In the genomic region with DNA sequence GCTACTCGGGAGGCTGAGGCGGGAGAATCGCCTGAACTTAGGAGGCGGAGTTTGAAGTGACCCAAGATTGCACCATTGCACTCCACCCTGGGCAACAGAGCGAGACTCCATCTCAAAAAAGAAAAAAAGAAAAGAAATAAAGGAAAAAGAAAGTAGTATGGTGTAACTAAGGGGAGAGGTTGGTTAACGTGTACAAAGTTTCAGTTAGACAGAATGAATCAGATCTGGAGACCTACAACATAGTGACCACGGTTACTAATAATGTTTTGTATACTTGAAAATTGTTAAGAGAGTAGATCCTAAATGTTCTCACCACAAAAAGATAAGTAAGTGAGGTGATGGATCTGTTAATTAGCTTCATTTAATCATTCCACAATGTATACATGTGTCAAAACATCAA, we compare ENCODE assay signal across 14 cellular contexts.
DNase-seq lines count a peak whose midpoint lies in the region; ATAC-seq and TF ChIP-seq lines count a peak whose summit lies in the region.
"Had no signal": no experiment of that assay in that cellular context is flagged by ENCODE, and none has a peak within 500 bp of the region (broad histone marks: within the 10 kb centered on the region; RNA-seq: fewer than 3 reads in every experiment).

No MANE protein-coding gene starts in this region.

- H3K36me3 Mint-ChIP-seq in activated CD8-positive, alpha-beta T cell treated with anti-CD3 and anti-CD28 coated beads for 36 hours (ENCODE audit: low read depth), result peaks cover 2% of the 10 kb centered on the region
- peaks cover 2% of the 10 kb centered on the region for H3K36me3 Mint-ChIP-seq in activated CD8-positive, alpha-beta T cell treated with anti-CD3 and anti-CD28 coated beads, Interleukin-2, amount 10 ng/mL, durations not matched to agents 7 days and 5 days (ENCODE audit: low read depth)
- H3K36me3 Mint-ChIP-seq in activated T-helper 17 cell treated with anti-CD3 and anti-CD28 coated beads, Interleukin-2, amount 50 U/mL, for 72 hours (ENCODE audit: low read depth), result no peaks in the 10 kb centered on the region
- H3K36me3 Mint-ChIP-seq in activated naive CD8-positive, alpha-beta T cell treated with anti-CD3 and anti-CD28 coated beads for 36 hours, result peaks cover 11% of the 10 kb centered on the region

- no peak for TF ChIP-seq CTCF in activated CD8-positive, alpha-beta T cell treated with anti-CD3 and anti-CD28 coated beads for 36 hours (IDR thresholded peaks at IDR 0.05)

- peaks cover 31% of the 10 kb centered on the region for H3K4me1 Mint-ChIP-seq in activated CD8-positive, alpha-beta T cell treated with anti-CD3 and anti-CD28 coated beads for 36 hours (ENCODE audit: low read depth)
- H3K4me1 Mint-ChIP-seq in activated CD8-positive, alpha-beta T cell treated with anti-CD3 and anti-CD28 coated beads, Interleukin-2, amount 10 ng/mL, durations not matched to agents 7 days and 5 days (ENCODE audit: low read depth), result peaks cover 17% of the 10 kb centered on the region
- peaks cover 5% of the 10 kb centered on the region for H3K4me1 Mint-ChIP-seq in activated T-helper 17 cell treated with anti-CD3 and anti-CD28 coated beads, Interleukin-2, amount 50 U/mL, for 72 hours
- peaks cover 32% of the 10 kb centered on the region for H3K4me1 Mint-ChIP-seq in activated naive CD8-positive, alpha-beta T cell treated with anti-CD3 and anti-CD28 coated beads for 36 hours
- H3K4me1 Mint-ChIP-seq: B cell had no signal

- ATAC-seq in activated CD8-positive, alpha-beta T cell treated with anti-CD3 and anti-CD28 coated beads for 36 hours, result peak; percentile 41
- ATAC-seq in activated CD8-positive, alpha-beta T cell treated with anti-CD3 and anti-CD28 coated beads, Interleukin-2, amount 10 ng/mL, durations not matched to agents 7 days and 5 days, result no peak
- ATAC-seq in activated T-helper 17 cell treated with anti-CD3 and anti-CD28 coated beads, Interleukin-2, amount 50 U/mL, for 72 hours (replicated peaks), result peak; percentile 51
- peak; percentile 68 for ATAC-seq in stimulated activated naive CD8-positive, alpha-beta T cell treated with anti-CD3 and anti-CD28 coated beads, Interleukin-15, Interleukin-2, amounts not matched to agents 100 U/mL and 50 U/mL, for 24 hours

- no peaks in the 10 kb centered on the region for H3K9me3 Mint-ChIP-seq in activated CD8-positive, alpha-beta T cell treated with anti-CD3 and anti-CD28 coated beads for 36 hours
- H3K9me3 Mint-ChIP-seq in activated CD8-positive, alpha-beta T cell treated with anti-CD3 and anti-CD28 coated beads, Interleukin-2, amount 10 ng/mL, durations not matched to agents 7 days and 5 days (ENCODE audit: insufficient read depth), result peaks cover 7% of the 10 kb centered on the region
- no peaks in the 10 kb centered on the region for H3K9me3 Mint-ChIP-seq in activated T-helper 17 cell treated with anti-CD3 and anti-CD28 coated beads, Interleukin-2, amount 50 U/mL, for 72 hours
- H3K9me3 Mint-ChIP-seq in activated naive CD8-positive, alpha-beta T cell treated with anti-CD3 and anti-CD28 coated beads for 36 hours, result peaks cover 3% of the 10 kb centered on the region

- H3K4me3 Mint-ChIP-seq in activated CD8-positive, alpha-beta T cell treated with anti-CD3 and anti-CD28 coated beads for 36 hours, result no peak overlapping the region
- no peak overlapping the region for H3K4me3 Mint-ChIP-seq in activated CD8-positive, alpha-beta T cell treated with anti-CD3 and anti-CD28 coated beads, Interleukin-2, amount 10 ng/mL, durations not matched to agents 7 days and 5 days
- no peak overlapping the region for H3K4me3 Mint-ChIP-seq in activated T-helper 17 cell treated with anti-CD3 and anti-CD28 coated beads, Interleukin-2, amount 50 U/mL, for 72 hours
- no peak overlapping the region for H3K4me3 Mint-ChIP-seq in activated naive CD8-positive, alpha-beta T cell treated with anti-CD3 and anti-CD28 coated beads for 36 hours
- H3K4me3 Mint-ChIP-seq: B cell; CD4-positive, alpha-beta T cell; HFFc6 had no signal

- H3K27me3 Mint-ChIP-seq in activated CD8-positive, alpha-beta T cell treated with anti-CD3 and anti-CD28 coated beads for 36 hours, result no peaks in the 10 kb centered on the region
- no peaks in the 10 kb centered on the region for H3K27me3 Mint-ChIP-seq in activated CD8-positive, alpha-beta T cell treated with anti-CD3 and anti-CD28 coated beads, Interleukin-2, amount 10 ng/mL, durations not matched to agents 7 days and 5 days (ENCODE audit: low read depth)
- no peaks in the 10 kb centered on the region for H3K27me3 Mint-ChIP-seq in activated T-helper 17 cell treated with anti-CD3 and anti-CD28 coated beads, Interleukin-2, amount 50 U/mL, for 72 hours
- H3K27me3 Mint-ChIP-seq in activated naive CD8-positive, alpha-beta T cell treated with anti-CD3 and anti-CD28 coated beads for 36 hours, result no peaks in the 10 kb centered on the region
- H3K27me3 Mint-ChIP-seq: B cell; CD4-positive, alpha-beta T cell had no signal

- intact Hi-C loops in activated CD8-positive, alpha-beta T cell treated with anti-CD3 and anti-CD28 coated beads for 36 hours (cut with micrococcal nuclease), result no loop called here

- H3K27ac Mint-ChIP-seq in activated CD8-positive, alpha-beta T cell treated with anti-CD3 and anti-CD28 coated beads for 36 hours, result peak overlapping the region; percentile 32
- H3K27ac Mint-ChIP-seq in activated CD8-positive, alpha-beta T cell treated with anti-CD3 and anti-CD28 coated beads, Interleukin-2, amount 10 ng/mL, durations not matched to agents 7 days and 5 days, result no peak overlapping the region
- no peak overlapping the region for H3K27ac Mint-ChIP-seq in activated T-helper 17 cell treated with anti-CD3 and anti-CD28 coated beads, Interleukin-2, amount 50 U/mL, for 72 hours
- peak overlapping the region; percentile 86 for H3K27ac Mint-ChIP-seq in activated naive CD8-positive, alpha-beta T cell treated with anti-CD3 and anti-CD28 coated beads for 36 hours
- H3K27ac Mint-ChIP-seq: B cell; CD4-positive, alpha-beta T cell; HFFc6 had no signal

- DNase-seq in activated CD8-positive, alpha-beta T cell treated with anti-CD3 and anti-CD28 coated beads for 36 hours, result no peak
- no peak for DNase-seq in activated CD8-positive, alpha-beta T cell treated with anti-CD3 and anti-CD28 coated beads, Interleukin-2, amount 10 ng/mL, durations not matched to agents 7 days and 5 days
- DNase-seq in activated naive CD8-positive, alpha-beta T cell treated with anti-CD3 and anti-CD28 coated beads for 36 hours, result no peak
- no peak for DNase-seq in stimulated activated naive CD8-positive, alpha-beta T cell treated with anti-CD3 and anti-CD28 coated beads, Interleukin-15, Interleukin-2, amounts not matched to agents 100 U/mL and 50 U/mL, for 24 hours
- DNase-seq in NCI-H1048 (lab: John Stamatoyannopoulos, UW) (no peak), NCI-H1105 (lab: John Stamatoyannopoulos, UW) (no peak)
- DNase-seq: C1 segment of cervical spinal cord; Calu3; CD4-positive, alpha-beta T cell; DMS 273 treated with DMSO at 0.1 percent for 48 hours; HCEC 1CT; HFFc6 had no signal

- POLR2A ChIA-PET in activated CD8-positive, alpha-beta T cell treated with anti-CD3 and anti-CD28 coated beads for 36 hours (lab: Charles Lee), result no interaction called here
- POLR2A ChIA-PET in activated CD8-positive, alpha-beta T cell treated with anti-CD3 and anti-CD28 coated beads, Interleukin-2, amount 10 ng/mL, durations not matched to agents 7 days and 5 days (lab: Charles Lee), result interaction anchor here (0.7 kb wide), 1 partner anchor 1336 kb away, joined by 4 read pairs; no protein-coding TSS in a partner anchor

- CTCF ChIA-PET in activated CD8-positive, alpha-beta T cell treated with anti-CD3 and anti-CD28 coated beads for 36 hours (lab: Charles Lee), result interaction anchor here (1.5 kb wide), 1 partner anchor 133 kb away, joined by 3 read pairs; no protein-coding TSS in a partner anchor
- CTCF ChIA-PET in activated CD8-positive, alpha-beta T cell treated with anti-CD3 and anti-CD28 coated beads, Interleukin-2, amount 10 ng/mL, durations not matched to agents 7 days and 5 days (lab: Charles Lee), result interaction anchor here (1.1 to 1.4 kb wide), 2 partner anchors 10 kb away, joined by 3 to 6 read pairs; no protein-coding TSS in a partner anchor

Comparison
In these comparisons a context has a peak if more than half of its experiments do, and no peak if none do; other contexts are left out.
1. H3K27ac Mint-ChIP-seq: peak in activated CD8-positive, alpha-beta T cell treated with anti-CD3 and anti-CD28 coated beads for 36 hours (single experiment) and activated naive CD8-positive, alpha-beta T cell treated with anti-CD3 and anti-CD28 coated beads for 36 hours (single experiment); none in activated CD8-positive, alpha-beta T cell treated with anti-CD3 and anti-CD28 coated beads, Interleukin-2, amount 10 ng/mL, durations not matched to agents 7 days and 5 days (single experiment) and activated T-helper 17 cell treated with anti-CD3 and anti-CD28 coated beads, Interleukin-2, amount 50 U/mL, for 72 hours (single experiment).